In the genomic region with DNA sequence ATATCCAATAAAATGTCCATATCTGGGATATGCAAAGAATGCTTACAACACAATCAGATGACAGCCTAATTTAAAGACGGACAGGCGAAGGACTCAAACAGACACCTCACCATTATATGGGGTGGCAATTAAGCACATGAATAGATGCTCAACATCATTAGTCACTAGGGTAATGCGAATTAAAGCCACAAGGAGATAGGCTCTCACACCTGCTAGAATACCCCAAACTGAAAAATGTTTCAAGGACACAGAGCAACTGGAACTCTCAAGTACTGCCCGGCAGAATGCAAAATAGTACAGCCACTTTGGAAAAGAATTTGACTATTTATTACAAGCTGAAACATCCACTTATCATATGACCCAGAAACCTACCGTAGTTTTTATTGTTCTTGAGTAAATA, we compare ENCODE assay signal across 18 cellular contexts.
"Had no signal": no experiment of that assay in that cellular context is flagged by ENCODE, and none has a peak within 500 bp of the region (broad histone marks: within the 10 kb centered on the region; RNA-seq: fewer than 3 reads in every experiment).

No MANE protein-coding gene starts in this region.

- H3K27me3 Mint-ChIP-seq: activated naive CD4-positive, alpha-beta T cell treated with anti-CD3 and anti-CD28 coated beads, Interleukin-2, amount 50 U/mL, for 24 hours had no signal

- H3K4me1 Mint-ChIP-seq: activated naive CD4-positive, alpha-beta T cell treated with anti-CD3 and anti-CD28 coated beads, Interleukin-2, amount 50 U/mL, for 24 hours had no signal

- H3K4me3 ChIP-seq: upper lobe of left lung had no signal

- H3K27ac Mint-ChIP-seq: activated naive CD4-positive, alpha-beta T cell treated with anti-CD3 and anti-CD28 coated beads, Interleukin-2, amount 50 U/mL, for 24 hours; activated T-cell treated with anti-CD3 and anti-CD28 coated beads, Interleukin-2, amount 50 U/mL, for 72 hours; nephron; T-helper 1 cell treated with Interleukin-12 subunit alpha and Interleukin-12 subunit beta and Interleukin-4 antibody, amounts not matched to agents 30 μg/mL and 1 μg/mL, for 36 hours had no signal

- H3K27me3 ChIP-seq: upper lobe of left lung had no signal

- H3K36me3 Mint-ChIP-seq: activated naive CD4-positive, alpha-beta T cell treated with anti-CD3 and anti-CD28 coated beads, Interleukin-2, amount 50 U/mL, for 24 hours had no signal

- DNase-seq: activated CD4-positive, alpha-beta T cell treated with anti-CD3 and anti-CD28 coated beads for 1 hour; activated CD4-positive, alpha-beta T cell treated with anti-CD3 and anti-CD28 coated beads, Interleukin-2, amount 50 U/mL, for 4 hours; activated gamma-delta T cell; activated T-cell treated with anti-CD3 and anti-CD28 coated beads, Interleukin-2, amount 50 U/mL, for 72 hours; dermis blood vessel endothelial cell; effector memory CD4-positive, alpha-beta T cell; mesenchymal stem cell; nucleus accumbens; retina; stimulated activated CD4-positive, alpha-beta T cell treated with anti-CD3 and anti-CD28 coated beads, Interleukin-2, amount 100 ng/mL, for 24 hours; stimulated activated naive CD4-positive, alpha-beta T cell treated with Interleukin-2 at 50 U/mL for 16 hours; substantia nigra; upper lobe of left lung had no signal

- H3K9me3 ChIP-seq: upper lobe of left lung had no signal

- H3K27ac ChIP-seq: upper lobe of left lung, VCaP had no signal

- H3K4me3 Mint-ChIP-seq: activated naive CD4-positive, alpha-beta T cell treated with anti-CD3 and anti-CD28 coated beads, Interleukin-2, amount 50 U/mL, for 24 hours; activated T-cell treated with anti-CD3 and anti-CD28 coated beads, Interleukin-2, amount 50 U/mL, for 72 hours; nephron; T-helper 1 cell treated with Interleukin-12 subunit alpha and Interleukin-12 subunit beta and Interleukin-4 antibody, amounts not matched to agents 30 μg/mL and 1 μg/mL, for 36 hours had no signal

- ATAC-seq: activated T-cell treated with anti-CD3 and anti-CD28 coated beads, Interleukin-2, amount 50 U/mL, for 72 hours had no signal

- FAIRE-seq: bronchial epithelial cell had no signal

- H3K9me3 Mint-ChIP-seq: activated naive CD4-positive, alpha-beta T cell treated with anti-CD3 and anti-CD28 coated beads, Interleukin-2, amount 50 U/mL, for 24 hours; activated T-cell treated with anti-CD3 and anti-CD28 coated beads, Interleukin-2, amount 50 U/mL, for 72 hours; nephron; T-helper 1 cell treated with Interleukin-12 subunit alpha and Interleukin-12 subunit beta and Interleukin-4 antibody, amounts not matched to agents 30 μg/mL and 1 μg/mL, for 36 hours had no signal
